ENCODE assay signal across 9 cellular contexts in genomic region chr13:105139380-105140285, GRCh38.
DNase-seq lines count a peak whose midpoint lies in the region; ATAC-seq and TF ChIP-seq lines count a peak whose summit lies in the region.
"Had no signal": no experiment of that assay in that cellular context is flagged by ENCODE, and none has a peak within 500 bp of the region (broad histone marks: within the 10 kb centered on the region; RNA-seq: fewer than 3 reads in every experiment).

No MANE protein-coding gene starts in this region.

- peak overlapping the region; percentile 96 for H2BK20ac ChIP-seq in IMR-90 (ENCODE audit: low read depth, low read length)

- no peak for TF ChIP-seq POLR2A in IMR-90 (IDR thresholded peaks at IDR 0.05; ENCODE audit: low read depth, low read length)

- H3K23ac ChIP-seq in IMR-90 (ENCODE audit: low read depth, low read length): peak overlapping the region; percentile 91

- peaks cover 21% of the 10 kb centered on the region for H3K4me1 Mint-ChIP-seq in activated naive CD8-positive, alpha-beta T cell (ENCODE audit: low read depth)

- peak; percentile 14 for DNase-seq in DMS53 treated with DMSO at 0.1 percent for 48 hours (lab: John Stamatoyannopoulos, UW; ENCODE audit: unreplicated experiment)
- DNase-seq in IMR-90: peak; percentile 62
- peak; percentile 92 for DNase-seq in SKM-1 treated with dmso at 0.1 percent for 144 hours (lab: John Stamatoyannopoulos, UW; ENCODE audit: unreplicated experiment)
- DNase-seq in left lung: peak; percentile 66 to 83
- DNase-seq in stimulated activated CD8-positive, alpha-beta memory T cell treated with anti-CD3 and anti-CD28 coated beads, Interleukin-15, amount 100 ng/mL, for 4 hours (ENCODE audit: low read depth in 2 of 2): peak; percentile 20 to 41
- no peak for DNase-seq in kidney glomerular epithelial cell (lab: John Stamatoyannopoulos, UW)

- H3K9me3 Mint-ChIP-seq in activated naive CD8-positive, alpha-beta T cell (ENCODE audit: low read depth): no peaks in the 10 kb centered on the region

- H3K4me2 ChIP-seq in IMR-90 (ENCODE audit: low read depth, low read length): peak overlapping the region; percentile 96

- peak overlapping the region; percentile 58 to 77; a peak in 3 of 4 replicates for H4K8ac ChIP-seq in IMR-90 (ENCODE audit: low read depth in 2 of 2, low read length in 2 of 2)

- H3K79me1 ChIP-seq in IMR-90 (ENCODE audit: low read depth in 1 of 2, low read length in 2 of 2): no peaks in the 10 kb centered on the region

- dilution Hi-C loops in IMR-90 (cut with HindIII; ENCODE audit: low sequenced_read_pairs, unreplicated experiment): no loop called here

- H3K27ac ChIP-seq in IMR-90 (ENCODE audit: insufficient read depth, low read length) (peak overlapping the region; percentile 68; the same call in 1 of the 2 replicates), left lung (peak overlapping the region; percentile 47 to 88)

- peak overlapping the region; percentile 97 for H3K27ac Mint-ChIP-seq in activated naive CD8-positive, alpha-beta T cell

- in situ Hi-C loops in IMR-90 (cut with MboI; ENCODE audit: low sequenced_read_pairs): no loop called here

- H3K9me1 ChIP-seq in IMR-90 (ENCODE audit: insufficient read depth, low read length): no peaks in the 10 kb centered on the region

- H3K27me3 Mint-ChIP-seq in activated naive CD8-positive, alpha-beta T cell: no peaks in the 10 kb centered on the region
- H3K27me3 Mint-ChIP-seq: brain had no signal

- TF ChIP-seq RAD21 in IMR-90 (IDR thresholded peaks at IDR 0.05; ENCODE audit: low read length): no peak

- no TSS peak for BruUV-seq in IMR-90 (replicated peaks; lab: Mats Ljungman, UMichigan)

- H3K56ac ChIP-seq in IMR-90 (ENCODE audit: extremely low read depth, insufficient read depth, low read length): peak overlapping the region; percentile 77; the same call in 1 of the 2 replicates

- peak overlapping the region; percentile 77; the same call in 1 of the 2 replicates for H4K5ac ChIP-seq in IMR-90 (ENCODE audit: low read depth, low read length)

- ATAC-seq in GM21515 (IDR thresholded peaks at IDR 0.05; ENCODE audit: unreplicated experiment): peak; percentile 98
- ATAC-seq in IMR-90 (ENCODE audit: low read depth): peak; percentile 93
- peak; percentile 91 for ATAC-seq in left lung

- H3K4me3 ChIP-seq in IMR-90 (ENCODE audit: insufficient read depth, low read depth, low read length) (peak overlapping the region; percentile 91), left lung (peak overlapping the region; percentile 23 to 31)

- intact Hi-C loops in IMR-90 (cut with micrococcal nuclease) (loop anchor here (2.0 to 5.0 kb wide), 2 partner anchors 1381 to 1393 kb away; no protein-coding TSS in a partner anchor), left lung (cut with DNase I) (no loop called here)

- H3K9ac ChIP-seq in IMR-90 (ENCODE audit: low read depth, low read length): peak overlapping the region; percentile 87

- H3K18ac ChIP-seq in IMR-90 (ENCODE audit: low read depth, low read length): peak overlapping the region; percentile 80; the same call in 1 of the 2 replicates

- no peak overlapping the region for H2AK5ac ChIP-seq in IMR-90 (ENCODE audit: low read depth, low read length)

- H4K91ac ChIP-seq in IMR-90 (ENCODE audit: insufficient read depth, low read depth, low read length): peak overlapping the region; percentile 78; the same call in 1 of the 2 replicates

- peak overlapping the region; percentile 64; the same call in 1 of the 3 replicates for H2BK15ac ChIP-seq in IMR-90 (ENCODE audit: low read depth, low read length)

- peak; percentile 24; the same call in 1 of the 2 replicates for TF ChIP-seq CTCF in IMR-90 (conservative IDR thresholded peaks at IDR 0.05; ENCODE audit: low read depth, low read length)
- peak; percentile 19 to 28 for TF ChIP-seq CTCF in left lung (IDR thresholded peaks at IDR 0.05)

- H2AK9ac ChIP-seq in IMR-90 (replicated peaks; ENCODE audit: low read depth, low read length, poor library complexity): no peak overlapping the region

- CTCF ChIA-PET in IMR-90 (lab: Yijun Ruan, JAX): interaction anchor here (0.6 to 0.9 kb wide), 2 partner anchors 22 to 385 kb away, joined by 4 read pairs; no protein-coding TSS in a partner anchor

- peak overlapping the region; percentile 95 for H2BK120ac ChIP-seq in IMR-90 (ENCODE audit: low read depth, low read length)

- peak overlapping the region; percentile 54 for H2BK5ac ChIP-seq in IMR-90 (ENCODE audit: low read depth, low read length, poor library complexity, severe bottlenecking)

- peak overlapping the region; percentile 89 for H2AFZ ChIP-seq in IMR-90 (replicated peaks; ENCODE audit: low read length, poor library complexity)

- H3K36me3 ChIP-seq in IMR-90 (ENCODE audit: control insufficient read depth, insufficient read depth, low read length) (no peaks in the 10 kb centered on the region), left lung (no peaks in the 10 kb centered on the region)

- no peaks in the 10 kb centered on the region for H4K20me1 ChIP-seq in IMR-90 (ENCODE audit: insufficient read depth, low read length)

- POLR2A ChIA-PET in IMR-90 (lab: Charles Lee; ENCODE audit: unreplicated experiment): no interaction called here

- H3K27me3 ChIP-seq in IMR-90 (ENCODE audit: control insufficient read depth, insufficient read depth, low read length) (no peaks in the 10 kb centered on the region), left lung (no peaks in the 10 kb centered on the region)

- H3K4ac ChIP-seq in IMR-90 (ENCODE audit: low read depth, low read length): peak overlapping the region; percentile 84

- WGBS in IMR-90 (ENCODE audit: extremely low coverage in 2 of 2, insufficient read length in 1 of 2), 2 experiments: 9% methylated on average over 4 of the region's 20 CpGs; no CpG with 5 or more reads in 1 of the 2 experiments

- peak overlapping the region; percentile 86 for H3K4me3 Mint-ChIP-seq in activated naive CD8-positive, alpha-beta T cell
- H3K4me3 Mint-ChIP-seq: brain had no signal

- no peaks in the 10 kb centered on the region for H3K9me3 ChIP-seq in IMR-90 (ENCODE audit: control insufficient read depth, insufficient read depth, low read length)
- H3K9me3 ChIP-seq in left lung: no peaks in the 10 kb centered on the region

- H3K4me1 ChIP-seq in IMR-90 (ENCODE audit: control insufficient read depth, insufficient read depth, low read length): no peaks in the 10 kb centered on the region
- H3K4me1 ChIP-seq in left lung: no peaks in the 10 kb centered on the region

- H3K14ac ChIP-seq in IMR-90 (replicated peaks; ENCODE audit: low read depth, low read length): peak overlapping the region; percentile 97

- no peaks in the 10 kb centered on the region for H3K36me3 Mint-ChIP-seq in activated naive CD8-positive, alpha-beta T cell
- H3K36me3 Mint-ChIP-seq: brain had no signal

TF ChIP-seq in IMR-90, 13 proteins besides CTCF, POLR2A, EP300 and RAD21:
- no peak for TF ChIP-seq MAFK (IDR thresholded peaks at IDR 0.05; ENCODE audit: low read depth, low read length)
- no peak for TF ChIP-seq USF2 (IDR thresholded peaks at IDR 0.05; ENCODE audit: low read depth, low read length)
- TF ChIP-seq BHLHE40 (IDR thresholded peaks at IDR 0.05; ENCODE audit: low read depth, low read length): no peak
- no peak for TF ChIP-seq ELK1 (IDR thresholded peaks at IDR 0.05; ENCODE audit: borderline replicate concordance, low read depth, low read length)
- no peak for TF ChIP-seq SMC3 (IDR thresholded peaks at IDR 0.05; ENCODE audit: low read depth, low read length)
- TF ChIP-seq MAZ (IDR thresholded peaks at IDR 0.05; ENCODE audit: borderline replicate concordance, low read depth, low read length): no peak
